In the genomic region with DNA sequence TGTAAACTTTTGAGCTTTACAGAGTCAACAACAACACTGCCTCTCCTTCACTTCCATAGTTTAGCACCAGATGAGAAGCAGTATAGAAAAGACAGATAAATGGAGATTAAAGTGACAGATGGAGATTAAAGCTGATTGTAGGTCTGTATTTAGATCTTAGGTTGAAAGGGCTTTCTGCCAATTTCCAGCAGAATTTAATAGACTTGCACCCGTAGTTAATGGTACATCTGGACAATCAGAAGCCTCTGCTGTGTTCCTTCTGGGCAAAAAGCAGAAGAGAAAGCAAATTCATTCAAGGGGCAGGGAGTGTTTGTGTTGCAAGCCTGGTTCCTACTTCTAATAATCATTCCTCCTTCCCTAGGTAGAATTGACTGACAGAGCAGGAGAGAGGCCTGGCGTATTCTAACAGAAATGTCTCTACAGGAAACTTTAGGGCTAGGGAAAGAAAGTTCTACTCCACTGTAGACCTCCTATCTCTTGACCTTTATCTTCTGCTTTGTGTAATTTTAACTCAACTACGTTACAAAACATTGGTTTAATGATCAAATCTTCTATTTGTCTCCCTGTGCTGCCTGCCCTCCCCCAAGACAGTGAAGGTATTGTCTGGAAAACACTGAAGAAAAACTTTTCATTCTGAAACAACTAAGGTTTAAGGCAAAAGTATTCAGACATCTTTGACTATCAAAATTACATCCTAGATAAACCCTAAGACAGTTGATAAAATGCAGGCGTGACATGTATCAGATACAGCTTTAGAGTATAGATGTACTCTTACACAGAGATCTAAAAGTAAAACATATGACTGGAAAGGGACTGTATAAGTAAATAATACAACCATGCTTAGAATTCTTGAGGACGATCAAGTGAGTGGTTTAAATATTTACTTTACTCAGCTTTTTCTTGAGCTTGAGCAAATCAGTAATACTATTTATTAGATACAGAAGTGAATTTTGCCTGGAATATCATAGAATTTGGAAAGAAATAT, we compare ENCODE assay signal across 1 cellular context.
TF ChIP-seq lines count a peak whose summit lies in the region.

No MANE protein-coding gene starts in this region.

TF ChIP-seq in IMR-90, 13 proteins besides CTCF, POLR2A, EP300 and RAD21:
- TF ChIP-seq BHLHE40 (IDR thresholded peaks at IDR 0.05; ENCODE audit: low read depth, low read length) (no peak), NFE2L2 (IDR thresholded peaks at IDR 0.05; ENCODE audit: low read depth, low read length) (no peak), FOS (IDR thresholded peaks at IDR 0.05; ENCODE audit: low read depth, low read length) (no peak), MXI1 (IDR thresholded peaks at IDR 0.05; ENCODE audit: borderline replicate concordance, low read depth, low read length) (no peak), SMC3 (IDR thresholded peaks at IDR 0.05; ENCODE audit: low read depth, low read length) (no peak), RCOR1 (IDR thresholded peaks at IDR 0.05; ENCODE audit: insufficient replicate concordance, low read length) (no peak), CHD1 (IDR thresholded peaks at IDR 0.05; ENCODE audit: low read depth, low read length) (no peak), MAFK (IDR thresholded peaks at IDR 0.05; ENCODE audit: low read depth, low read length) (no peak), RFX5 (IDR thresholded peaks at IDR 0.05; ENCODE audit: low read depth, low read length) (no peak), MAZ (IDR thresholded peaks at IDR 0.05; ENCODE audit: borderline replicate concordance, low read depth, low read length) (no peak), CEBPB (IDR thresholded peaks at IDR 0.05; ENCODE audit: low read depth, low read length) (no peak)
- TF ChIP-seq, protein P1, sequence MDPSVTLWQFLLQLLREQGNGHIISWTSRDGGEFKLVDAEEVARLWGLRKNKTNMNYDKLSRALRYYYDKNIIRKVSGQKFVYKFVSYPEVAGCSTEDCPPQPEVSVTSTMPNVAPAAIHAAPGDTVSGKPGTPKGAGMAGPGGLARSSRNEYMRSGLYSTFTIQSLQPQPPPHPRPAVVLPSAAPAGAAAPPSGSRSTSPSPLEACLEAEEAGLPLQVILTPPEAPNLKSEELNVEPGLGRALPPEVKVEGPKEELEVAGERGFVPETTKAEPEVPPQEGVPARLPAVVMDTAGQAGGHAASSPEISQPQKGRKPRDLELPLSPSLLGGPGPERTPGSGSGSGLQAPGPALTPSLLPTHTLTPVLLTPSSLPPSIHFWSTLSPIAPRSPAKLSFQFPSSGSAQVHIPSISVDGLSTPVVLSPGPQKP (IDR thresholded peaks at IDR 0.05; ENCODE audit: borderline replicate concordance, low read depth, low read length), result no peak
- TF ChIP-seq, protein P2, sequence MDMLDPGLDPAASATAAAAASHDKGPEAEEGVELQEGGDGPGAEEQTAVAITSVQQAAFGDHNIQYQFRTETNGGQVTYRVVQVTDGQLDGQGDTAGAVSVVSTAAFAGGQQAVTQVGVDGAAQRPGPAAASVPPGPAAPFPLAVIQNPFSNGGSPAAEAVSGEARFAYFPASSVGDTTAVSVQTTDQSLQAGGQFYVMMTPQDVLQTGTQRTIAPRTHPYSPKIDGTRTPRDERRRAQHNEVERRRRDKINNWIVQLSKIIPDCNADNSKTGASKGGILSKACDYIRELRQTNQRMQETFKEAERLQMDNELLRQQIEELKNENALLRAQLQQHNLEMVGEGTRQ (IDR thresholded peaks at IDR 0.05; ENCODE audit: low read depth, low read length), result no peak
